In the genomic region with DNA sequence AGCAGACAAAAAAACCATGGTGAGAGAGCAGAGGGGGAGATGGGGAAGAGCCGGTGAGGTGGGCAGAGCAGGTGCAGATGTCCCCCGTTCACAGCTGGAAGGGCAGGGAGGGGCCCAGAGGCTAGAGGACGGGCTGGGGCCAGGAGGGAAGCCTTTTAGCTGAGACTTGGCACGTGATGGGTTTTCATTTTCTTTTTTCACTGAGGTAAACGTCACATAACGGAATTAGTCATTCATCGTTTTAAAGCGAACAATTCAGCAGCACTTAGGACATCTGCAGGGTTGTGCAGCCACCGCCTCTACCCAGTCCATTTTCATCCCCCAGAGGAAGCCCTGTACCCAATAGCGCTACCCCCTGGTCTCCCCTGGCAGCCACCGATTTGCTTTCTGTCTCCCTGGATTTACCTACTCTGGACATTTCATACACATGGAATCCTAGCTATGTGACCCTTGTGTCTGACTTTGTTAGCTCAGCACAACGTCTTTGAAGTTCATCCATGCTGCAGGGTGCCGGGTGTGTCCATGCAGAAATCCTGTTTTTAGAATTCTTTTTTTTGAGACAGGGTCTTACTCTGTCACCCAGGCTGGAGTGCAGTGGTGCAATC, we compare ENCODE assay signal across 8 cellular contexts. TPM values are rescaled to one million over a fixed set of nuclear protein-coding genes. Genes with fewer than 3 reads are reported as not detected.
DNase-seq lines count a peak whose midpoint lies in the region; ATAC-seq, FAIRE-seq and TF ChIP-seq lines count a peak whose summit lies in the region.

No MANE protein-coding gene starts in this region.

- H3K9me3 ChIP-seq in smooth muscle cell (replicated peaks; ENCODE audit: low read depth) (no peaks in the 10 kb centered on the region), aorta (ENCODE audit: control insufficient read depth, low read length) (no peaks in the 10 kb centered on the region)

- no peaks in the 10 kb centered on the region for H3K27me3 ChIP-seq in smooth muscle cell (ENCODE audit: low read depth)
- no peaks in the 10 kb centered on the region for H3K27me3 ChIP-seq in aorta (ENCODE audit: control insufficient read depth in 1 of 2, insufficient read depth in 2 of 2, low read length in 1 of 2)

- no peaks in the 10 kb centered on the region for H3K36me3 ChIP-seq in smooth muscle cell (ENCODE audit: low read depth)
- no peaks in the 10 kb centered on the region for H3K36me3 ChIP-seq in aorta (ENCODE audit: control insufficient read depth in 1 of 2, insufficient read depth in 2 of 2, low read length in 1 of 2)

- TF ChIP-seq CTCF in smooth muscle cell (IDR thresholded peaks at IDR 0.05; ENCODE audit: borderline replicate concordance, insufficient read depth, poor library complexity, severe bottlenecking) (no peak), WTC11 (IDR thresholded peaks at IDR 0.05) (no peak)

- H3K27ac Mint-ChIP-seq in activated naive CD4-positive, alpha-beta T cell treated with anti-CD3 and anti-CD28 coated beads, Interleukin-2, amount 10 ng/mL, durations not matched to agents 7 days and 5 days = peak overlapping the region; percentile 21
- H3K27ac Mint-ChIP-seq in WTC11 = no peak overlapping the region

- no peaks in the 10 kb centered on the region for H3K79me2 ChIP-seq in smooth muscle cell (ENCODE audit: low read depth)

- H3K4me1 ChIP-seq in smooth muscle cell (ENCODE audit: low read depth) (no peaks in the 10 kb centered on the region), aorta (ENCODE audit: control insufficient read depth in 1 of 2, insufficient read depth in 2 of 2, low read length in 2 of 2) (no peaks in the 10 kb centered on the region)

- 64% methylated on average over 13 of the region's 13 CpGs for WGBS in smooth muscle cell (ENCODE audit: low lambda C conversion rate)
- 15 to 21% methylated on average over 13 of the region's 13 CpGs for WGBS in aorta, 2 donors

- POLR2A ChIA-PET in WTC11 (lab: Charles Lee) = no interaction called here

- no peak overlapping the region for H3K4me2 ChIP-seq in smooth muscle cell

- no peaks in the 10 kb centered on the region for H3F3A ChIP-seq in smooth muscle cell (ENCODE audit: low read depth)

- H3K36me3 Mint-ChIP-seq in activated naive CD4-positive, alpha-beta T cell treated with anti-CD3 and anti-CD28 coated beads, Interleukin-2, amount 10 ng/mL, durations not matched to agents 7 days and 5 days = no peaks in the 10 kb centered on the region
- H3K36me3 Mint-ChIP-seq in WTC11 = no peaks in the 10 kb centered on the region

- H3K4me3 ChIP-seq in smooth muscle cell (no peak overlapping the region), aorta (ENCODE audit: low read length in 2 of 2) (no peak overlapping the region)

- H3K27ac ChIP-seq in smooth muscle cell (ENCODE audit: low read depth) (no peak overlapping the region), aorta (ENCODE audit: low read depth in 1 of 2, low read length in 2 of 2) (no peak overlapping the region)

- CTCF ChIA-PET in activated naive CD4-positive, alpha-beta T cell treated with anti-CD3 and anti-CD28 coated beads, Interleukin-2, amount 10 ng/mL, durations not matched to agents 7 days and 5 days (lab: Charles Lee) = interaction anchor here (0.6 to 3.8 kb wide), 14 partner anchors 10 to 109 kb away, joined by 3 to 28 read pairs (median 4); a partner anchor contains a TSS
- CTCF ChIA-PET in WTC11 (lab: Charles Lee) = interaction anchor here (0.6 to 2.3 kb wide), 24 partner anchors 10 to 344 kb away, joined by 3 to 30 read pairs (median 4); a partner anchor contains a TSS

- H3K9ac ChIP-seq in smooth muscle cell (ENCODE audit: low read depth) = no peak overlapping the region

- intact Hi-C loops in aorta (cut with DNase I) = loop anchor here in 1 of 2 donors (5.0 kb wide), 1 partner anchor 98 kb away; no protein-coding TSS in a partner anchor

- peak; percentile 28 for DNase-seq in stimulated activated CD4-positive, alpha-beta T cell treated with anti-CD3 and anti-CD28 coated beads, Interleukin-15, amount 100 ng/mL, for 24 hours
- no peak for DNase-seq in stimulated activated CD4-positive, alpha-beta T cell treated with anti-CD3 and anti-CD28 coated beads, Interleukin-1b, Interleukin-23, amount 100 ng/mL, for 48 hours
- peak; percentile 27 for DNase-seq in activated naive CD4-positive, alpha-beta T cell treated with anti-CD3 and anti-CD28 coated beads, Interleukin-2, amount 10 ng/mL, durations not matched to agents 7 days and 5 days
- DNase-seq in urothelium cell line (ENCODE audit: low spot score) (peak; percentile 60), smooth muscle cell (lab: John Stamatoyannopoulos, UW; ENCODE audit: unreplicated experiment) (no peak), WTC11 (ENCODE audit: low spot score) (no peak), aorta (no peak)

- no peaks in the 10 kb centered on the region for H3K9me3 Mint-ChIP-seq in activated naive CD4-positive, alpha-beta T cell treated with anti-CD3 and anti-CD28 coated beads, Interleukin-2, amount 10 ng/mL, durations not matched to agents 7 days and 5 days
- H3K9me3 Mint-ChIP-seq in WTC11 = peaks cover 9% of the 10 kb centered on the region

- no peaks in the 10 kb centered on the region for H4K20me1 ChIP-seq in smooth muscle cell (ENCODE audit: low read depth)

- ATAC-seq in HG03378 (IDR thresholded peaks at IDR 0.05; ENCODE audit: unreplicated experiment) (peak; percentile 65), WTC11 (no peak), aorta (ENCODE audit: low FRiP score) (no peak)

- peaks cover 63% of the 10 kb centered on the region for H3K27me3 Mint-ChIP-seq in activated naive CD4-positive, alpha-beta T cell treated with anti-CD3 and anti-CD28 coated beads, Interleukin-2, amount 10 ng/mL, durations not matched to agents 7 days and 5 days
- H3K27me3 Mint-ChIP-seq in WTC11 (ENCODE audit: low read depth) = no peaks in the 10 kb centered on the region; the same call in 1 of the 2 replicates

- peaks cover 11% of the 10 kb centered on the region for H3K4me1 Mint-ChIP-seq in activated naive CD4-positive, alpha-beta T cell treated with anti-CD3 and anti-CD28 coated beads, Interleukin-2, amount 10 ng/mL, durations not matched to agents 7 days and 5 days
- H3K4me1 Mint-ChIP-seq in WTC11 = no peaks in the 10 kb centered on the region

- no peak overlapping the region for H2AFZ ChIP-seq in smooth muscle cell (ENCODE audit: low read depth)

- FAIRE-seq in urothelium cell line (lab: Jason Lieb, UNC) = no peak

- H3K4me3 Mint-ChIP-seq in activated naive CD4-positive, alpha-beta T cell treated with anti-CD3 and anti-CD28 coated beads, Interleukin-2, amount 10 ng/mL, durations not matched to agents 7 days and 5 days = no peak overlapping the region
- no peak overlapping the region for H3K4me3 Mint-ChIP-seq in WTC11

TF ChIP-seq in WTC11, 78 proteins besides CTCF, POLR2A, EP300 and RAD21 (continues in another document):
- TF ChIP-seq, protein P1, sequence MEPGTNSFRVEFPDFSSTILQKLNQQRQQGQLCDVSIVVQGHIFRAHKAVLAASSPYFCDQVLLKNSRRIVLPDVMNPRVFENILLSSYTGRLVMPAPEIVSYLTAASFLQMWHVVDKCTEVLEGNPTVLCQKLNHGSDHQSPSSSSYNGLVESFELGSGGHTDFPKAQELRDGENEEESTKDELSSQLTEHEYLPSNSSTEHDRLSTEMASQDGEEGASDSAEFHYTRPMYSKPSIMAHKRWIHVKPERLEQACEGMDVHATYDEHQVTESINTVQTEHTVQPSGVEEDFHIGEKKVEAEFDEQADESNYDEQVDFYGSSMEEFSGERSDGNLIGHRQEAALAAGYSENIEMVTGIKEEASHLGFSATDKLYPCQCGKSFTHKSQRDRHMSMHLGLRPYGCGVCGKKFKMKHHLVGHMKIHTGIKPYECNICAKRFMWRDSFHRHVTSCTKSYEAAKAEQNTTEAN (CRISPR knock-in tag; IDR thresholded peaks at IDR 0.05) = no peak
- TF ChIP-seq FOXJ3 (CRISPR knock-in tag; IDR thresholded peaks at IDR 0.05; ENCODE audit: borderline replicate concordance) = no peak
- no peak for TF ChIP-seq NFE2L1 (CRISPR knock-in tag; IDR thresholded peaks at IDR 0.05)
- TF ChIP-seq, protein P2, sequence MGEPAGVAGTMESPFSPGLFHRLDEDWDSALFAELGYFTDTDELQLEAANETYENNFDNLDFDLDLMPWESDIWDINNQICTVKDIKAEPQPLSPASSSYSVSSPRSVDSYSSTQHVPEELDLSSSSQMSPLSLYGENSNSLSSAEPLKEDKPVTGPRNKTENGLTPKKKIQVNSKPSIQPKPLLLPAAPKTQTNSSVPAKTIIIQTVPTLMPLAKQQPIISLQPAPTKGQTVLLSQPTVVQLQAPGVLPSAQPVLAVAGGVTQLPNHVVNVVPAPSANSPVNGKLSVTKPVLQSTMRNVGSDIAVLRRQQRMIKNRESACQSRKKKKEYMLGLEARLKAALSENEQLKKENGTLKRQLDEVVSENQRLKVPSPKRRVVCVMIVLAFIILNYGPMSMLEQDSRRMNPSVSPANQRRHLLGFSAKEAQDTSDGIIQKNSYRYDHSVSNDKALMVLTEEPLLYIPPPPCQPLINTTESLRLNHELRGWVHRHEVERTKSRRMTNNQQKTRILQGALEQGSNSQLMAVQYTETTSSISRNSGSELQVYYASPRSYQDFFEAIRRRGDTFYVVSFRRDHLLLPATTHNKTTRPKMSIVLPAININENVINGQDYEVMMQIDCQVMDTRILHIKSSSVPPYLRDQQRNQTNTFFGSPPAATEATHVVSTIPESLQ (CRISPR knock-in tag; IDR thresholded peaks at IDR 0.05) = no peak

RNA-seq across cellular contexts. Expression of a gene that starts 16.0 kb away (rescaled TPM):
- total RNA-seq in smooth muscle cell (49.0 and 51.7 TPM in 2 replicates), WTC11 (2021) (114 to 120 TPM (median 114 TPM) in 3 replicates), aorta (10 to 100 TPM; 79.6 to 86.5 TPM)
- polyA plus RNA-seq in smooth muscle cell (18.0 and 22.0 TPM in 2 replicates), aorta (100 to 1,000 TPM in 1 of 2 donors, 10 to 100 TPM in 1; 65.2 to 111 TPM)

RNA-seq across cellular contexts. Expression of a gene that starts 16.4 kb away (rescaled TPM):
- total RNA-seq in smooth muscle cell (1.7 and 4.1 TPM in 2 replicates), WTC11 (2021) (8.2 to 17.1 TPM (median 15.3 TPM) in 3 replicates), aorta (not detected)
- polyA plus RNA-seq in smooth muscle cell (2.1 and 3.7 TPM in 2 replicates), aorta (not detected)

RNA-seq across cellular contexts. Expression of a gene that starts 27.6 kb away (rescaled TPM):
- 0.18 TPM in 1 of 2 replicates, not detected in the other for total RNA-seq in smooth muscle cell
- polyA plus RNA-seq in smooth muscle cell = not detected in 2 replicates
- 2.6 to 5.4 TPM (median 5.0 TPM) in 3 replicates for total RNA-seq in WTC11 (2021)
- not detected for total RNA-seq in aorta
- under 1 TPM in 1 of 2 donors, not detected in 1; 0.03 TPM for polyA plus RNA-seq in aorta

RNA-seq across cellular contexts. Expression of a gene that starts 41.5 kb away (rescaled TPM):
- total RNA-seq in smooth muscle cell (not detected in 2 replicates), WTC11 (2021) (3.1 to 4.7 TPM (median 3.7 TPM) in 3 replicates), aorta (under 1 TPM; 0.48 to 0.62 TPM)
- polyA plus RNA-seq in smooth muscle cell (0.17 TPM in 1 of 2 replicates, not detected in the other), aorta (1 to 10 TPM in 1 of 2 donors, under 1 TPM in 1; 0.05 to 5.1 TPM)

RNA-seq across cellular contexts. Expression of a gene that starts 50.7 kb away (rescaled TPM):
- total RNA-seq in smooth muscle cell (17.1 and 32.0 TPM in 2 replicates), WTC11 (2021) (4.0 to 4.3 TPM (median 4.0 TPM) in 3 replicates), aorta (10 to 100 TPM; 26.6 to 34.2 TPM)
- polyA plus RNA-seq in smooth muscle cell (77.6 and 85.1 TPM in 2 replicates), aorta (10 to 100 TPM; 40.2 to 76.1 TPM)

Comparison
In these comparisons a context has a peak if more than half of its experiments do, and no peak if none do; other contexts are left out.
1. DNase-seq: peak in stimulated activated CD4-positive, alpha-beta T cell treated with anti-CD3 and anti-CD28 coated beads, Interleukin-15, amount 100 ng/mL, for 24 hours (single experiment), activated naive CD4-positive, alpha-beta T cell treated with anti-CD3 and anti-CD28 coated beads, Interleukin-2, amount 10 ng/mL, durations not matched to agents 7 days and 5 days (single experiment) and urothelium cell line (single experiment); none in stimulated activated CD4-positive, alpha-beta T cell treated with anti-CD3 and anti-CD28 coated beads, Interleukin-1b, Interleukin-23, amount 100 ng/mL, for 48 hours (single experiment), smooth muscle cell (single experiment), WTC11 (single experiment) and aorta (0 of 2).